In genomic region chr2:227228061-227228667, GRCh38 we compare ENCODE assay signal across 9 cellular contexts.
A peak's percentile ranks its signal among the peaks of the same experiment; 100 is the strongest.
DNase-seq lines count a peak whose midpoint lies in the region; ATAC-seq lines count a peak whose summit lies in the region.
"Had no signal": no experiment of that assay in that cellular context is flagged by ENCODE, and none has a peak within 500 bp of the region (broad histone marks: within the 10 kb centered on the region; RNA-seq: fewer than 3 reads in every experiment).

No MANE protein-coding gene starts in this region.

- H3K27ac ChIP-seq in substantia nigra (ENCODE audit: low read depth, low read length, poor library complexity, severe bottlenecking): no peak overlapping the region

- ATAC-seq in HG02973 (IDR thresholded peaks at IDR 0.05; ENCODE audit: unreplicated experiment): no peak
- ATAC-seq in GM18858 (IDR thresholded peaks at IDR 0.05; ENCODE audit: unreplicated experiment): no peak
- ATAC-seq in GM21367 (IDR thresholded peaks at IDR 0.05; ENCODE audit: unreplicated experiment): no peak

- peak; percentile 25 for DNase-seq in LoVo (ENCODE audit: low spot score)
- DNase-seq in amygdala (lab: John Stamatoyannopoulos, UW): peak in 37 of 56 donors; percentile 1 to 87 (median 22)
- peak; percentile 11 for DNase-seq in inferior parietal cortex (ENCODE audit: extremely low spot score)
- DNase-seq in substantia nigra (lab: John Stamatoyannopoulos, UW): peak in 35 of 49 donors; percentile 1 to 72 (median 29)
- DNase-seq: activated naive CD4-positive, alpha-beta T cell treated with anti-CD3 and anti-CD28 coated beads for 36 hours; stimulated activated naive CD4-positive, alpha-beta T cell treated with Interleukin-2 at 50 U/mL for 16 hours had no signal
